8 cellular contexts compared by ENCODE assay signal in genomic region chr2:2613279-2614199, GRCh38.
DNase-seq lines count a peak whose midpoint lies in the region; ATAC-seq, FAIRE-seq and TF ChIP-seq lines count a peak whose summit lies in the region.

No MANE protein-coding gene starts in this region.

- no peaks in the 10 kb centered on the region for H3K27me3 ChIP-seq in neural cell (ENCODE audit: insufficient read depth, low read depth, low read length)

- peak; percentile 99 for ATAC-seq in GM19452 (IDR thresholded peaks at IDR 0.05; ENCODE audit: unreplicated experiment)
- peak; percentile 100 for ATAC-seq in HG03571 (IDR thresholded peaks at IDR 0.05; ENCODE audit: unreplicated experiment)
- peak; percentile 100 for ATAC-seq in stimulated activated naive CD8-positive, alpha-beta T cell treated with anti-CD3 and anti-CD28 coated beads, Interleukin-15, Interleukin-2, amounts not matched to agents 100 U/mL and 50 U/mL, for 24 hours

- H3K36me3 ChIP-seq in neural cell (ENCODE audit: insufficient read depth, low read length), result no peaks in the 10 kb centered on the region

- TF ChIP-seq RAD21 in neural cell (conservative IDR thresholded peaks at IDR 0.05), result no peak

- H3K4me2 ChIP-seq in neural cell (ENCODE audit: low read length), result peak overlapping the region; percentile 63

- no peaks in the 10 kb centered on the region for H3K79me2 ChIP-seq in neural cell (replicated peaks; ENCODE audit: insufficient read depth, low read length)

- H4K20me1 ChIP-seq in neural cell (ENCODE audit: insufficient read depth), result no peaks in the 10 kb centered on the region

- peak overlapping the region; percentile 71 for H2AFZ ChIP-seq in neural cell (ENCODE audit: low read depth, low read length)

- H3K4me3 ChIP-seq in fibroblast of villous mesenchyme (ENCODE audit: low read depth, low read length), result no peak overlapping the region
- peak overlapping the region; percentile 64 for H3K4me3 ChIP-seq in neural cell (ENCODE audit: low read length)

- DNase-seq in CD1c-positive myeloid dendritic cell (ENCODE audit: extremely low spot score) (peak; percentile 89), RCC 7860 (ENCODE audit: low spot score) (peak; percentile 52), fibroblast of villous mesenchyme (ENCODE audit: low read depth) (peak; percentile 26)
- peak; percentile 59 for DNase-seq in activated effector memory CD4-positive, alpha-beta T cell treated with Interleukin-2 at 50 U/mL for 16 hours
- peak; percentile 85 for DNase-seq in stimulated activated naive CD8-positive, alpha-beta T cell treated with anti-CD3 and anti-CD28 coated beads, Interleukin-15, Interleukin-2, amounts not matched to agents 100 U/mL and 50 U/mL, for 24 hours

- peak; percentile 68 for TF ChIP-seq EP300 in neural cell (conservative IDR thresholded peaks at IDR 0.05; ENCODE audit: poor library complexity, severe bottlenecking)

- no peaks in the 10 kb centered on the region for H3K9me2 ChIP-seq in neural cell (ENCODE audit: insufficient read depth, low read length)

- no peaks in the 10 kb centered on the region for H3K9me3 ChIP-seq in neural cell (ENCODE audit: low read length)

- H3K27ac ChIP-seq in neural cell (ENCODE audit: low read length), result peak overlapping the region; percentile 90

- H3K9ac ChIP-seq in neural cell (ENCODE audit: low read length), result peak overlapping the region; percentile 80

- H3F3A ChIP-seq in neural cell (ENCODE audit: insufficient read depth, low read length, poor library complexity, severe bottlenecking), result no peaks in the 10 kb centered on the region

- no peak for FAIRE-seq in RCC 7860 (lab: Jason Lieb, UNC)

- TF ChIP-seq CTCF in fibroblast of villous mesenchyme (IDR thresholded peaks at IDR 0.05; ENCODE audit: insufficient read depth, low read depth, low read length) (no peak), neural cell (IDR thresholded peaks at IDR 0.05; ENCODE audit: poor library complexity, severe bottlenecking) (peak; percentile 47)

TF ChIP-seq in neural cell, 6 proteins besides CTCF, POLR2A, EP300 and RAD21:
- TF ChIP-seq MXI1 (conservative IDR thresholded peaks at IDR 0.05; ENCODE audit: poor library complexity, severe bottlenecking) (peak; percentile 58), POLR2AphosphoS5 (IDR thresholded peaks at IDR 0.05) (peak; percentile 98), REST (IDR thresholded peaks at IDR 0.05; ENCODE audit: borderline replicate concordance) (peak; percentile 47), TAF1 (IDR thresholded peaks at IDR 0.05; ENCODE audit: low read depth) (peak; percentile 79), EZH2 (IDR thresholded peaks at IDR 0.05; ENCODE audit: borderline replicate concordance, insufficient read depth, low read length, poor library complexity, severe bottlenecking) (no peak), SMC3 (conservative IDR thresholded peaks at IDR 0.05; ENCODE audit: poor library complexity) (peak; percentile 56)

Comparison
In these comparisons a context has a peak if more than half of its experiments do, and no peak if none do; other contexts are left out.
1. DNase-seq: peak in every context shown above with its lines; median percentile 89 in CD1c-positive myeloid dendritic cell; 85 in stimulated activated naive CD8-positive, alpha-beta T cell treated with anti-CD3 and anti-CD28 coated beads, Interleukin-15, Interleukin-2, amounts not matched to agents 100 U/mL and 50 U/mL, for 24 hours; 59 in activated effector memory CD4-positive, alpha-beta T cell treated with Interleukin-2 at 50 U/mL for 16 hours; 52 in RCC 7860; 26 in fibroblast of villous mesenchyme.